In the genomic region with DNA sequence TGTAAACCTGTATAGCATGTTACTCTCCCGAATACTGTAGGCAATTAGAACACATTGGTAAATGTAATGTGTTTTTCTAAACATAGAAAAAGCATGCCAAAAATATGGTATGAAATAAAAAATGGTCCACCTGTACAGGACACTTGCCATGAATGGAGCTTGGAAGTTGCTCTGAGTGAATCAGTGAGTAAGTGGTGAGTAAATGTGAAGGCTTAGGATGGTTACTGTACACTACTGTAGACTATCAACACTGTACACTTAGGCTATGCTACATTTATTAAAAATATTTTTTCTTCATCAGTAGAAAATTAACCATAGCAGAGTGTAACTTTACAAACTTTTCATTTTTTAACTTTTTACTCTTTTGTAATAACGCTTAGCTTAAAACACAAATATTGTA, we compare ENCODE assay signal across 8 cellular contexts. TPM values are rescaled to one million over a fixed set of nuclear protein-coding genes. Genes with fewer than 3 reads are reported as not detected.
"Had no signal": no experiment of that assay in that cellular context is flagged by ENCODE, and none has a peak within 500 bp of the region (broad histone marks: within the 10 kb centered on the region; RNA-seq: fewer than 3 reads in every experiment).

No MANE protein-coding gene starts in this region.

- ATAC-seq: GM23338 had no signal

- H3K9me3 Mint-ChIP-seq: GM23338, H9 had no signal

- H3K4me3 ChIP-seq: GM23338 had no signal

- H3K4me3 Mint-ChIP-seq: GM23338, H9 had no signal

- FAIRE-seq: H1, H54, HTR-8/SVneo had no signal

- H3K27ac Mint-ChIP-seq: GM23338, H9 had no signal

- DNase-seq: H9, HCEC 1CT, IMR-90 had no signal

RNA-seq across cellular contexts. Expression of a gene that starts 41.9 kb away (rescaled TPM):
- total RNA-seq: GM23338, H1, H9, HT-29 had no signal
- polyA plus RNA-seq: GM23338, H1 had no signal
